ENCODE assay signal across 14 cellular contexts in the genomic region with DNA sequence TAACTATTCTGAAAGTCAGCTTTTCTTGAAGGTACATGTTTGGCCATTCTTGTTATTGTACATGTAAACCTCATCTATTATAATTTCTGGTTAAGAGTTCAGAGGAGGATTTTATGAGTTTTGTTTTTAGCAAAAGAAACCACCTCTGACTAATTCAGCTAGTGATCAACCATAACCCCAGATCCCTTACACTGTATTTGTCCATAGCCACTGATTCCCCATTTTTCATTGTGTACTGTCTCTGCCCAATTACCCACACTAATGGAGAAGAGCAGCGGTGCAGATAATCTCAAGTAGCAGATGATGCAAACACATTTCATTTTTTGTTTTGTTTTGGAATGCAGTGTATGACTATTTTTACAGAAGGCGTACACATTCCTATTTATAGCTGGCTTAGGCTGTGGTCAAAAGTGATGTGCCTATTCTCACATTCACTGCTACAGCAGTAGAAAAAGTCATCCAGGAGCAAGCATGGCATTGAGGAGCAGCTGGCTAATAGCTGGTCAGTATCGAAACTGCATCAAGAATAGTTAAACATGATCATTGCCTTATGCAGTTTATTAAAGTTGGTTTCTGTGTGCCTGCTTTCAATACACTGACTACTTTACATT.
DNase-seq lines count a peak whose midpoint lies in the region; ATAC-seq and TF ChIP-seq lines count a peak whose summit lies in the region.
"Had no signal": no experiment of that assay in that cellular context is flagged by ENCODE, and none has a peak within 500 bp of the region (broad histone marks: within the 10 kb centered on the region; RNA-seq: fewer than 3 reads in every experiment).

No MANE protein-coding gene starts in this region.

- peaks cover 4% of the 10 kb centered on the region for H3K9me3 Mint-ChIP-seq in activated naive CD8-positive, alpha-beta T cell treated with anti-CD3 and anti-CD28 coated beads, Interleukin-2, amount 50 U/mL, for 24 hours
- H3K9me3 Mint-ChIP-seq: activated CD4-positive, alpha-beta T cell treated with anti-CD3 and anti-CD28 coated beads, Interleukin-2, amount 10 ng/mL, durations not matched to agents 24 days and 14 days had no signal

- no peaks in the 10 kb centered on the region for H3K4me1 Mint-ChIP-seq in activated naive CD8-positive, alpha-beta T cell treated with anti-CD3 and anti-CD28 coated beads, Interleukin-2, amount 50 U/mL, for 24 hours
- H3K4me1 Mint-ChIP-seq: activated CD4-positive, alpha-beta T cell treated with anti-CD3 and anti-CD28 coated beads, Interleukin-2, amount 10 ng/mL, durations not matched to agents 24 days and 14 days had no signal

- peak; percentile 66 for ATAC-seq in GM19395 (IDR thresholded peaks at IDR 0.05; ENCODE audit: unreplicated experiment)
- ATAC-seq in HG03045 (IDR thresholded peaks at IDR 0.05; ENCODE audit: unreplicated experiment): peak; percentile 70
- no peak for ATAC-seq in GM19324 (IDR thresholded peaks at IDR 0.05; ENCODE audit: low FRiP score, unreplicated experiment)
- ATAC-seq in activated naive CD8-positive, alpha-beta T cell treated with anti-CD3 and anti-CD28 coated beads, Interleukin-2, amount 50 U/mL, for 24 hours: no peak
- ATAC-seq: activated naive CD4-positive, alpha-beta T cell treated with anti-CD3 and anti-CD28 coated beads, Interleukin-2, amount 50 U/mL, for 72 hours had no signal

- no peak overlapping the region for H3K4me3 Mint-ChIP-seq in activated naive CD8-positive, alpha-beta T cell treated with anti-CD3 and anti-CD28 coated beads, Interleukin-2, amount 50 U/mL, for 24 hours
- H3K4me3 Mint-ChIP-seq: activated CD4-positive, alpha-beta T cell treated with anti-CD3 and anti-CD28 coated beads, Interleukin-2, amount 10 ng/mL, durations not matched to agents 24 days and 14 days had no signal

- DNase-seq in GM04504 (ENCODE audit: low read depth) (peak; percentile 23), RPMI8226 (peak; percentile 15), foreskin fibroblast (no peak), iPS-NIHi11 (ENCODE audit: low spot score) (no peak)
- no peak for DNase-seq in activated naive CD8-positive, alpha-beta T cell treated with anti-CD3 and anti-CD28 coated beads, Interleukin-2, amount 50 U/mL, for 24 hours
- DNase-seq: activated CD4-positive, alpha-beta T cell treated with anti-CD3 and anti-CD28 coated beads, Interleukin-2, amount 10 ng/mL, durations not matched to agents 24 days and 14 days; C1 segment of cervical spinal cord; NCI-H1436; stimulated activated CD4-positive, alpha-beta T cell treated with anti-CD3 and anti-CD28 coated beads, Interleukin-2, amount 100 ng/mL, for 24 hours had no signal

- no peaks in the 10 kb centered on the region for H3K36me3 Mint-ChIP-seq in activated naive CD8-positive, alpha-beta T cell treated with anti-CD3 and anti-CD28 coated beads, Interleukin-2, amount 50 U/mL, for 24 hours (ENCODE audit: low read depth)
- H3K36me3 Mint-ChIP-seq: activated naive CD4-positive, alpha-beta T cell treated with anti-CD3 and anti-CD28 coated beads, Interleukin-2, amount 50 U/mL, for 72 hours had no signal

- TF ChIP-seq CTCF in foreskin fibroblast (IDR thresholded peaks at IDR 0.05; ENCODE audit: low read depth, low read length): no peak

- H3K27me3 Mint-ChIP-seq in activated naive CD8-positive, alpha-beta T cell treated with anti-CD3 and anti-CD28 coated beads, Interleukin-2, amount 50 U/mL, for 24 hours: no peaks in the 10 kb centered on the region
- H3K27me3 Mint-ChIP-seq: activated CD4-positive, alpha-beta T cell treated with anti-CD3 and anti-CD28 coated beads, Interleukin-2, amount 10 ng/mL, durations not matched to agents 24 days and 14 days had no signal

- H3K4me3 ChIP-seq in foreskin fibroblast (ENCODE audit: low read depth in 1 of 2, low read length in 2 of 2): no peak overlapping the region
- H3K4me3 ChIP-seq: suprapubic skin had no signal

- H3K27ac Mint-ChIP-seq in activated naive CD8-positive, alpha-beta T cell treated with anti-CD3 and anti-CD28 coated beads, Interleukin-2, amount 50 U/mL, for 24 hours: no peak overlapping the region
- H3K27ac Mint-ChIP-seq: activated CD4-positive, alpha-beta T cell treated with anti-CD3 and anti-CD28 coated beads, Interleukin-2, amount 10 ng/mL, durations not matched to agents 24 days and 14 days had no signal

Comparison
In these comparisons a context has a peak if more than half of its experiments do, and no peak if none do; other contexts are left out.
1. DNase-seq: peak in GM04504 (single experiment) and RPMI8226 (single experiment); none in foreskin fibroblast (0 of 2), activated naive CD8-positive, alpha-beta T cell treated with anti-CD3 and anti-CD28 coated beads, Interleukin-2, amount 50 U/mL, for 24 hours (single experiment) and iPS-NIHi11 (single experiment).
2. ATAC-seq: peak in GM19395 (single experiment) and HG03045 (single experiment); none in GM19324 (single experiment) and activated naive CD8-positive, alpha-beta T cell treated with anti-CD3 and anti-CD28 coated beads, Interleukin-2, amount 50 U/mL, for 24 hours (single experiment).